In genomic region chr10:1643161-1643910, GRCh38 we compare ENCODE assay signal across 9 cellular contexts.
A peak's percentile ranks its signal among the peaks of the same experiment; 100 is the strongest.
DNase-seq lines count a peak whose midpoint lies in the region; ATAC-seq and TF ChIP-seq lines count a peak whose summit lies in the region.
"Had no signal": no experiment of that assay in that cellular context is flagged by ENCODE, and none has a peak within 500 bp of the region (broad histone marks: within the 10 kb centered on the region; RNA-seq: fewer than 3 reads in every experiment).

No MANE protein-coding gene starts in this region.

- ATAC-seq in activated naive CD8-positive, alpha-beta T cell treated with anti-CD3 and anti-CD28 coated beads, Interleukin-2, amount 50 U/mL, for 24 hours: peak; percentile 79
- ATAC-seq in upper lobe of right lung: peak; percentile 40
- no peak for ATAC-seq in left ventricle myocardium superior

- H3K36me3 Mint-ChIP-seq in activated naive CD8-positive, alpha-beta T cell treated with anti-CD3 and anti-CD28 coated beads, Interleukin-2, amount 50 U/mL, for 24 hours (ENCODE audit: low read depth): peaks cover 1% of the 10 kb centered on the region

- intact Hi-C loops in upper lobe of right lung (cut with DNase I): no loop called here
- intact Hi-C loops in left ventricle myocardium superior (cut with micrococcal nuclease): no loop called here

- H3K27me3 ChIP-seq in upper lobe of right lung (peaks cover 7% of the 10 kb centered on the region), brain microvascular endothelial cell (replicated peaks) (no peaks in the 10 kb centered on the region)

- H3K4me1 Mint-ChIP-seq in activated naive CD8-positive, alpha-beta T cell treated with anti-CD3 and anti-CD28 coated beads, Interleukin-2, amount 50 U/mL, for 24 hours: peaks cover 13% of the 10 kb centered on the region

- H3K9me3 Mint-ChIP-seq in activated naive CD8-positive, alpha-beta T cell treated with anti-CD3 and anti-CD28 coated beads, Interleukin-2, amount 50 U/mL, for 24 hours: no peaks in the 10 kb centered on the region

- no peaks in the 10 kb centered on the region for H3K4me1 ChIP-seq in upper lobe of right lung

- TF ChIP-seq CTCF in upper lobe of right lung (IDR thresholded peaks at IDR 0.05) (no peak), brain microvascular endothelial cell (IDR thresholded peaks at IDR 0.05; ENCODE audit: low read depth, low read length, missing control alignments) (no peak)

- H3K27ac Mint-ChIP-seq in activated naive CD8-positive, alpha-beta T cell treated with anti-CD3 and anti-CD28 coated beads, Interleukin-2, amount 50 U/mL, for 24 hours: peak overlapping the region; percentile 61

- H3K36me3 ChIP-seq in upper lobe of right lung (no peaks in the 10 kb centered on the region), brain microvascular endothelial cell (replicated peaks) (no peaks in the 10 kb centered on the region)

- no peaks in the 10 kb centered on the region for H3K9me3 ChIP-seq in upper lobe of right lung

- H3K4me3 ChIP-seq in upper lobe of right lung: no peak overlapping the region
- H3K4me3 ChIP-seq in brain microvascular endothelial cell (ENCODE audit: low read depth, low read length): no peak overlapping the region
- H3K4me3 ChIP-seq: lung had no signal

- DNase-seq in stimulated activated CD4-positive, alpha-beta T cell treated with anti-CD3 and anti-CD28 coated beads, Interleukin-15, amount 100 ng/mL, for 24 hours: peak; percentile 37
- DNase-seq in stimulated activated CD4-positive, alpha-beta T cell treated with anti-CD3 and anti-CD28 coated beads, Interleukin-4, amount 100 ng/mL, for 4 hours: no peak
- DNase-seq in HK-2 (ENCODE audit: unreplicated experiment) (peak; percentile 27), upper lobe of right lung (no peak), brain microvascular endothelial cell (no peak), left ventricle myocardium superior (no peak), NAMALWA (ENCODE audit: low spot score) (no peak)
- peak; percentile 24 for DNase-seq in activated naive CD8-positive, alpha-beta T cell treated with anti-CD3 and anti-CD28 coated beads, Interleukin-2, amount 50 U/mL, for 24 hours

- H3K27ac ChIP-seq in upper lobe of right lung (no peak overlapping the region), brain microvascular endothelial cell (no peak overlapping the region)

- peaks cover 28% of the 10 kb centered on the region for H3K27me3 Mint-ChIP-seq in activated naive CD8-positive, alpha-beta T cell treated with anti-CD3 and anti-CD28 coated beads, Interleukin-2, amount 50 U/mL, for 24 hours

- in situ Hi-C loops in brain microvascular endothelial cell (cut with HindIII; ENCODE audit: low pct_ligation_motif_present, low sequenced_read_pairs): no loop called here

- no peak overlapping the region for H3K4me3 Mint-ChIP-seq in activated naive CD8-positive, alpha-beta T cell treated with anti-CD3 and anti-CD28 coated beads, Interleukin-2, amount 50 U/mL, for 24 hours

Comparison
In these comparisons a context has a peak if more than half of its experiments do, and no peak if none do; other contexts are left out.
1. DNase-seq: peak in stimulated activated CD4-positive, alpha-beta T cell treated with anti-CD3 and anti-CD28 coated beads, Interleukin-15, amount 100 ng/mL, for 24 hours (single experiment), HK-2 (single experiment) and activated naive CD8-positive, alpha-beta T cell treated with anti-CD3 and anti-CD28 coated beads, Interleukin-2, amount 50 U/mL, for 24 hours (single experiment); none in stimulated activated CD4-positive, alpha-beta T cell treated with anti-CD3 and anti-CD28 coated beads, Interleukin-4, amount 100 ng/mL, for 4 hours (0 of 2), upper lobe of right lung (single experiment), brain microvascular endothelial cell (single experiment), left ventricle myocardium superior (single experiment) and NAMALWA (single experiment).